ENCODE assay signal across 10 cellular contexts in the genomic region with DNA sequence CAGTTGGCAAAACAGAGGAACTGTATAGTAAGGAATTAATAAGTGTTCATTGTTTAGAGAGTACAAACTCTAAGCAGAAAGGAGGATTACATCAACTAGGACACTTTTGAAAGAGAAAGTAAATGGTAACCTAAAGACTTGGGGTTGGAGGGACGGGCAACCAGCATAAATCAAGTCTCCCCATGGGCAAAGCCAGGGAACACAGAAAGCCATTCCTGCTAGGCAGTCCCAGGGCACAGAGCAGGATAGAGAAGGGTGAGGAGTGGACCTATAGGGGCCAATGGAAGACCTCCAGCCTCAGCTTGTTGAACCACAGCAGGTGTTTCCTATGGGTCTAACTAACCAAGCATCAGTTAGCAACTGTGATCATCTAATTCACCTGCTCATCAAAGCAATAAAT. TPM values are rescaled to one million over a fixed set of nuclear protein-coding genes. Genes with fewer than 3 reads are reported as not detected.
DNase-seq lines count a peak whose midpoint lies in the region; ATAC-seq and TF ChIP-seq lines count a peak whose summit lies in the region.
"Had no signal": no experiment of that assay in that cellular context is flagged by ENCODE, and none has a peak within 500 bp of the region (broad histone marks: within the 10 kb centered on the region; RNA-seq: fewer than 3 reads in every experiment).

No MANE protein-coding gene starts in this region.

- WGBS in transverse colon (ENCODE audit: low coverage in 1 of 2), 2 donors, result 63% methylated on average over 1 of the region's 1 CpG; no CpG with 5 or more reads in 1 of the 2 donors
- WGBS in esophagus muscularis mucosa, result 93% methylated on average over 1 of the region's 1 CpG
- WGBS in suprapubic skin, result 77% methylated on average over 1 of the region's 1 CpG

- ATAC-seq in stimulated activated naive CD8-positive, alpha-beta T cell treated with anti-CD3 and anti-CD28 coated beads, Interleukin-15, Interleukin-2, amounts not matched to agents 100 U/mL and 50 U/mL, for 24 hours, result no peak
- ATAC-seq in HG03025 (IDR thresholded peaks at IDR 0.05; ENCODE audit: low FRiP score, unreplicated experiment), result peak; percentile 41

- H3K27me3 ChIP-seq in transverse colon (no peaks in the 10 kb centered on the region), MG63 (no peaks in the 10 kb centered on the region), esophagus muscularis mucosa (no peaks in the 10 kb centered on the region), suprapubic skin (no peaks in the 10 kb centered on the region)
- H3K27me3 ChIP-seq: adrenal gland, heart right ventricle had no signal

- POLR2A ChIA-PET in activated CD4-positive, alpha-beta memory T cell treated with anti-CD3 and anti-CD28 coated beads for 36 hours (lab: Charles Lee), result interaction anchor here (6.5 kb wide), 1 partner anchor 9 kb away, joined by 40 read pairs; a partner anchor contains a TSS

- H3K9me3 ChIP-seq in transverse colon, result no peaks in the 10 kb centered on the region
- H3K9me3 ChIP-seq in MG63, result no peaks in the 10 kb centered on the region
- H3K9me3 ChIP-seq in esophagus muscularis mucosa, result no peaks in the 10 kb centered on the region
- H3K9me3 ChIP-seq in suprapubic skin, result no peaks in the 10 kb centered on the region
- H3K9me3 ChIP-seq: adrenal gland, heart right ventricle had no signal

- H3K4me1 ChIP-seq in transverse colon, result peaks cover 0 to 10% (median 0%) of the 10 kb centered on the region in 4 donors
- peaks cover 0 to 6% (median 0%) of the 10 kb centered on the region in 4 donors for H3K4me1 ChIP-seq in esophagus muscularis mucosa
- H3K4me1 ChIP-seq in suprapubic skin, result peaks cover 18% of the 10 kb centered on the region

- TF ChIP-seq POLR2A in transverse colon (IDR thresholded peaks at IDR 0.05), result no peak
- no peak for TF ChIP-seq POLR2A in esophagus muscularis mucosa (IDR thresholded peaks at IDR 0.05; ENCODE audit: low read depth)
- no peak for TF ChIP-seq POLR2A in suprapubic skin (IDR thresholded peaks at IDR 0.05)

- peaks cover 83% of the 10 kb centered on the region for H3K4me1 Mint-ChIP-seq in stimulated activated naive CD8-positive, alpha-beta T cell treated with anti-CD3 and anti-CD28 coated beads, Interleukin-15, Interleukin-2, amounts not matched to agents 100 ng/mL and 50 ng/mL, for 24 hours (ENCODE audit: low read depth)
- peaks cover 66% of the 10 kb centered on the region for H3K4me1 Mint-ChIP-seq in activated CD4-positive, alpha-beta memory T cell treated with anti-CD3 and anti-CD28 coated beads for 36 hours (ENCODE audit: low read depth)

- in situ Hi-C loops in transverse colon (cut with MboI; ENCODE audit: low pct_ligation_motif_present in 1 of 4, low pct_unique_long_range_greater_than_20kb in 1 of 4, low sequenced_read_pairs in 3 of 4), result no loop called here

- no peak for TF ChIP-seq CTCF in transverse colon (IDR thresholded peaks at IDR 0.05)
- TF ChIP-seq CTCF in esophagus muscularis mucosa (IDR thresholded peaks at IDR 0.05), result no peak
- no peak for TF ChIP-seq CTCF in suprapubic skin (IDR thresholded peaks at IDR 0.05)

- no peaks in the 10 kb centered on the region for H3K9me3 Mint-ChIP-seq in stimulated activated naive CD8-positive, alpha-beta T cell treated with anti-CD3 and anti-CD28 coated beads, Interleukin-15, Interleukin-2, amounts not matched to agents 100 ng/mL and 50 ng/mL, for 24 hours
- H3K9me3 Mint-ChIP-seq in activated CD4-positive, alpha-beta memory T cell treated with anti-CD3 and anti-CD28 coated beads for 36 hours, result no peaks in the 10 kb centered on the region

- H3K4me3 Mint-ChIP-seq in stimulated activated naive CD8-positive, alpha-beta T cell treated with anti-CD3 and anti-CD28 coated beads, Interleukin-15, Interleukin-2, amounts not matched to agents 100 ng/mL and 50 ng/mL, for 24 hours, result peak overlapping the region; percentile 85
- peak overlapping the region; percentile 78 for H3K4me3 Mint-ChIP-seq in activated CD4-positive, alpha-beta memory T cell treated with anti-CD3 and anti-CD28 coated beads for 36 hours

- H3K36me3 Mint-ChIP-seq in stimulated activated naive CD8-positive, alpha-beta T cell treated with anti-CD3 and anti-CD28 coated beads, Interleukin-15, Interleukin-2, amounts not matched to agents 100 ng/mL and 50 ng/mL, for 24 hours (ENCODE audit: low read depth), result no peaks in the 10 kb centered on the region
- H3K36me3 Mint-ChIP-seq in activated CD4-positive, alpha-beta memory T cell treated with anti-CD3 and anti-CD28 coated beads for 36 hours, result no peaks in the 10 kb centered on the region

- CTCF ChIA-PET in activated CD4-positive, alpha-beta memory T cell treated with anti-CD3 and anti-CD28 coated beads for 36 hours (lab: Charles Lee), result interaction anchor here (0.6 to 2.0 kb wide), 3 partner anchors 59 to 345 kb away, joined by 3 to 5 read pairs (median 3); a partner anchor contains a TSS

- intact Hi-C loops in activated CD4-positive, alpha-beta memory T cell treated with anti-CD3 and anti-CD28 coated beads for 36 hours (cut with micrococcal nuclease), result loop anchor here (1.0 to 10.0 kb wide), 6 partner anchors 9 to 852 kb away; a partner anchor contains a TSS
- intact Hi-C loops in transverse colon (cut with DNase I; ENCODE audit: low total_unique reads), result no loop called here
- intact Hi-C loops in esophagus muscularis mucosa (cut with DNase I), result no loop called here

- peak overlapping the region; percentile 89 for H3K27ac Mint-ChIP-seq in stimulated activated naive CD8-positive, alpha-beta T cell treated with anti-CD3 and anti-CD28 coated beads, Interleukin-15, Interleukin-2, amounts not matched to agents 100 ng/mL and 50 ng/mL, for 24 hours
- peak overlapping the region; percentile 93 for H3K27ac Mint-ChIP-seq in activated CD4-positive, alpha-beta memory T cell treated with anti-CD3 and anti-CD28 coated beads for 36 hours

- no peak for DNase-seq in stimulated activated naive CD8-positive, alpha-beta T cell treated with anti-CD3 and anti-CD28 coated beads, Interleukin-15, Interleukin-2, amounts not matched to agents 100 U/mL and 50 U/mL, for 24 hours
- no peak for DNase-seq in activated CD4-positive, alpha-beta memory T cell treated with anti-CD3 and anti-CD28 coated beads for 36 hours
- DNase-seq in transverse colon, result no peak
- no peak for DNase-seq in MG63
- DNase-seq in esophagus muscularis mucosa (ENCODE audit: extremely low spot score), result no peak
- no peak for DNase-seq in suprapubic skin (ENCODE audit: low spot score in 2 of 2)
- DNase-seq: adrenal gland, heart right ventricle had no signal

- H3K4me3 ChIP-seq in transverse colon (no peak overlapping the region), MG63 (no peak overlapping the region), esophagus muscularis mucosa (no peak overlapping the region), suprapubic skin (no peak overlapping the region)
- H3K4me3 ChIP-seq: adrenal gland had no signal

- TF ChIP-seq EP300 in transverse colon (IDR thresholded peaks at IDR 0.05; ENCODE audit: low read depth) (no peak), esophagus muscularis mucosa (IDR thresholded peaks at IDR 0.05) (no peak), suprapubic skin (IDR thresholded peaks at IDR 0.05) (no peak)

- H3K27me3 Mint-ChIP-seq in stimulated activated naive CD8-positive, alpha-beta T cell treated with anti-CD3 and anti-CD28 coated beads, Interleukin-15, Interleukin-2, amounts not matched to agents 100 ng/mL and 50 ng/mL, for 24 hours, result no peaks in the 10 kb centered on the region
- H3K27me3 Mint-ChIP-seq in activated CD4-positive, alpha-beta memory T cell treated with anti-CD3 and anti-CD28 coated beads for 36 hours, result no peaks in the 10 kb centered on the region

- H3K36me3 ChIP-seq in transverse colon (no peaks in the 10 kb centered on the region), MG63 (no peaks in the 10 kb centered on the region), esophagus muscularis mucosa (no peaks in the 10 kb centered on the region), suprapubic skin (no peaks in the 10 kb centered on the region)
- H3K36me3 ChIP-seq: adrenal gland, heart right ventricle had no signal

- H3K27ac ChIP-seq in transverse colon (peak overlapping the region in 3 of 4 donors; percentile 26 to 50 (median 28)), esophagus muscularis mucosa (replicated peaks in 1 of 4) (no peak overlapping the region), suprapubic skin (no peak overlapping the region)
- H3K27ac ChIP-seq: adrenal gland had no signal

RNA-seq across cellular contexts. Expression of a gene that starts 9.2 kb away (rescaled TPM):
- total RNA-seq in activated CD4-positive, alpha-beta memory T cell treated with anti-CD3 and anti-CD28 coated beads for 36 hours, result 100 to 1,000 TPM in 1 of 2 experiments, 10 to 100 TPM in 1; 90.7 to 105 TPM
- total RNA-seq in transverse colon (10 to 100 TPM; 22.7 to 93.9 (median 73.3) TPM), esophagus muscularis mucosa (10 to 100 TPM; 22.8 to 37.8 (median 25.5) TPM), suprapubic skin (10 to 100 TPM; 49.2 to 71.3 (median 66.4) TPM)
- 12.6 and 19.7 TPM in 2 replicates for total RNA-seq in MG63 (2014; rRNA removed; shearing (Covaris generic); ENCODE audit: low replicate concordance)

RNA-seq across cellular contexts. Expression of a gene that starts 59.3 kb away (rescaled TPM):
- 10 to 100 TPM; 44.8 to 48.9 TPM for total RNA-seq in activated CD4-positive, alpha-beta memory T cell treated with anti-CD3 and anti-CD28 coated beads for 36 hours
- 10 to 100 TPM in 3 of 4 donors, 1 to 10 TPM in 1; 7.1 to 39.1 (median 33.1) TPM for total RNA-seq in transverse colon
- 0.43 and 1.9 TPM in 2 replicates for total RNA-seq in MG63 (2014; rRNA removed; shearing (Covaris generic); ENCODE audit: low replicate concordance)
- total RNA-seq in esophagus muscularis mucosa, result 10 to 100 TPM in 1 of 4 donors, 1 to 10 TPM in 3; 6.6 to 12.3 (median 7.3) TPM
- 10 to 100 TPM in 2 of 4 donors, 1 to 10 TPM in 2; 9.0 to 14.0 (median 11.5) TPM for total RNA-seq in suprapubic skin

Comparison
In these comparisons a context has a peak if more than half of its experiments do, and no peak if none do; other contexts are left out.
1. H3K27ac ChIP-seq: peak in transverse colon (3 of 4); none in esophagus muscularis mucosa (0 of 4) and suprapubic skin (single experiment).